Comparison of ENCODE assay signal across 8 cellular contexts in genomic region chr12:6195665-6196535, GRCh38. TPM values are rescaled to one million over a fixed set of nuclear protein-coding genes. Genes with fewer than 3 reads are reported as not detected.
DNase-seq lines count a peak whose midpoint lies in the region; ATAC-seq and TF ChIP-seq lines count a peak whose summit lies in the region.

No MANE protein-coding gene starts in this region.

- CTCF ChIA-PET in Caco-2 (lab: Charles Lee), result interaction anchor here (0.6 to 3.6 kb wide), 40 partner anchors 9 to 399 kb away, joined by 3 to 111 read pairs (median 5); partner anchors contain the start of gene PLEKHG6

- H3K4me3 ChIP-seq in Caco-2 (ENCODE audit: low read depth, low read length) (no peak overlapping the region), epithelial cell of esophagus (ENCODE audit: low read length) (no peak overlapping the region), mucosa of stomach (ENCODE audit: low read length) (no peak overlapping the region)

- H3K9me3 ChIP-seq in Caco-2 (no peaks in the 10 kb centered on the region), mucosa of stomach (ENCODE audit: control insufficient read depth, low read length) (no peaks in the 10 kb centered on the region)

- no peaks in the 10 kb centered on the region for H3K27me3 Mint-ChIP-seq in Caco-2 (ENCODE audit: insufficient read depth, unreplicated experiment)

- no peaks in the 10 kb centered on the region for H3K9me3 Mint-ChIP-seq in Caco-2 (ENCODE audit: unreplicated experiment)

- no peaks in the 10 kb centered on the region for H3K36me3 Mint-ChIP-seq in Caco-2 (ENCODE audit: insufficient read depth, unreplicated experiment)

- DNase-seq in Caco-2, result peak; percentile 93 to 98
- peak; percentile 81 for DNase-seq in NCI-H774 (lab: John Stamatoyannopoulos, UW)
- DNase-seq in activated CD8-positive, alpha-beta memory T cell treated with anti-CD3 and anti-CD28 coated beads, Interleukin-2, amount 50 U/mL, for 1 hour (ENCODE audit: extremely low read depth), result peak; percentile 22
- peak; percentile 94 for DNase-seq in epithelial cell of esophagus (ENCODE audit: low read depth)
- DNase-seq in stimulated activated CD8-positive, alpha-beta memory T cell treated with anti-CD3 and anti-CD28 coated beads, Interleukin-4, amount 100 ng/mL, for 24 hours (ENCODE audit: low read depth), result peak; percentile 58

- BruUV-seq in Caco-2 (replicated peaks; lab: Mats Ljungman, UMichigan), result no TSS peak

- H3K27ac Mint-ChIP-seq in Caco-2 (ENCODE audit: unreplicated experiment), result peak overlapping the region; percentile 55

- TF ChIP-seq CTCF in Caco-2 (IDR thresholded peaks at IDR 0.05; ENCODE audit: insufficient read depth in 1 of 2, low read depth in 1 of 2, low read length in 1 of 2, severe bottlenecking in 1 of 2, unreplicated experiment in 1 of 2) (peak; percentile 96 to 97), epithelial cell of esophagus (IDR thresholded peaks at IDR 0.05; ENCODE audit: insufficient read depth, low read depth, low read length, missing control alignments) (peak; percentile 91)

- ATAC-seq in HG02623 (IDR thresholded peaks at IDR 0.05; ENCODE audit: unreplicated experiment) (peak; percentile 47), HG03039 (IDR thresholded peaks at IDR 0.05; ENCODE audit: unreplicated experiment) (no peak)

- intact Hi-C loops in Caco-2 (cut with micrococcal nuclease; ENCODE audit: unreplicated experiment), result loop anchor here (1.0 kb wide), 6 partner anchors 33 to 133 kb away; no protein-coding TSS in a partner anchor

- peak overlapping the region; percentile 19 for H3K9ac ChIP-seq in mucosa of stomach (ENCODE audit: low read length)

- POLR2A ChIA-PET in Caco-2 (lab: Charles Lee), result interaction anchor here (0.9 to 1.0 kb wide), 3 partner anchors 82 to 114 kb away, joined by 4 to 11 read pairs (median 4); partner anchors contain the start of gene PLEKHG6

- H3K36me3 ChIP-seq in Caco-2 (ENCODE audit: control insufficient read depth, insufficient read depth, low read length) (no peaks in the 10 kb centered on the region), mucosa of stomach (ENCODE audit: control insufficient read depth, insufficient read depth, low read length) (no peaks in the 10 kb centered on the region)

- H3K27me3 ChIP-seq in Caco-2 (replicated peaks; ENCODE audit: control insufficient read depth, insufficient read depth, low read length), result no peaks in the 10 kb centered on the region
- no peaks in the 10 kb centered on the region for H3K27me3 ChIP-seq in mucosa of stomach (ENCODE audit: control insufficient read depth, insufficient read depth, low read length)

- peaks cover 53% of the 10 kb centered on the region for H3K4me1 Mint-ChIP-seq in Caco-2 (ENCODE audit: low read depth, unreplicated experiment)

- H3K4me3 Mint-ChIP-seq in Caco-2 (ENCODE audit: unreplicated experiment), result no peak overlapping the region

- peaks cover 63% of the 10 kb centered on the region for H3K4me1 ChIP-seq in Caco-2
- peaks cover 48% of the 10 kb centered on the region for H3K4me1 ChIP-seq in mucosa of stomach (ENCODE audit: control insufficient read depth, insufficient read depth, low read length)

RNA-seq across cellular contexts. Expression of gene CD9, which starts 4.3 kb away (rescaled TPM):
- 170 and 179 TPM in 2 replicates for total RNA-seq in Caco-2 (2022)

Comparison
In these comparisons a context has a peak if more than half of its experiments do, and no peak if none do; other contexts are left out.
1. DNase-seq: peak in every context shown above with its lines; median percentile 96 in Caco-2; 94 in epithelial cell of esophagus; 81 in NCI-H774; 58 in stimulated activated CD8-positive, alpha-beta memory T cell treated with anti-CD3 and anti-CD28 coated beads, Interleukin-4, amount 100 ng/mL, for 24 hours; 22 in activated CD8-positive, alpha-beta memory T cell treated with anti-CD3 and anti-CD28 coated beads, Interleukin-2, amount 50 U/mL, for 1 hour.